In the genomic region with DNA sequence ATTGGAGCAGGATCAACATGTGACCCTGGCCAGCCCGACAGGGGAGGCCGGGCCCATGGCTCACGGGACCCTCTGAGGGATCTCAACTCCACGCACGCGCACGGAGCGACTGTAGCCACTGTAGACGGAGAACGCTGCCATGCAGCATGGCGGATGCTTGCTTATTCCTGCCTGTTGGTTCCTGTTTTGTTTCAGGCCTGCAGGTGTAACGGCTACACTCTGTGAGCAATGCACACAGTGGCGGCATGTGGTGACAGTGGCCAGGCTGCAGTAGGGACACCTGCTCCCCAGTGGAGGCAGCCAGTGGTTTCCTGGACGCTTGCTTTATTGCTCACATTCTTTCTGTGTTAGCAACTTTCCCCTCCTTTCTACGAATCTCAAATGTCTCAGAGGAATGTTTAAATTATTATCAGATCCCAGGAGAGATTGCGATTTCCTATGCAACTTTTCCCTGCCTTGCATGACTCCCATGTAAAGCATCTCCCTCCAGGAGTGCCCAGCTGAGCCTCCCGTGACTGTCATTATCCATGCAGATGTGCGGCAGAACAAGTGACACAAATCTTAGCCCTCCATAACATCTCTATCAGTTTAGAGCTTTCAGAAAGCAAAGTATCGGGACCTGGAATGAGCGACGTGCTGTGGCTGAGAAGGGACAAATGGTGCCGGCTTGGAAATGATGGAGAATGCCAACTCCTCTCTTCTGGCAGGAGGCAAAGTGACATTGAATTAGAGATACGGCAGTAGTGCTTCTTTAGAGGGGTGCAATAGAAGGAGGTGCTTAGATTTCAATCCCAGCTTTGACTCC, we compare ENCODE assay signal across 15 cellular contexts.
A peak's percentile ranks its signal among the peaks of the same experiment; 100 is the strongest.
DNase-seq lines count a peak whose midpoint lies in the region; ATAC-seq and TF ChIP-seq lines count a peak whose summit lies in the region.
"Had no signal": no experiment of that assay in that cellular context is flagged by ENCODE, and none has a peak within 500 bp of the region (broad histone marks: within the 10 kb centered on the region; RNA-seq: fewer than 3 reads in every experiment).

No MANE protein-coding gene starts in this region.

- peaks cover 6% of the 10 kb centered on the region for H3K27me3 Mint-ChIP-seq in type B pancreatic cell

- ATAC-seq in RWPE2 (ENCODE audit: low read depth) = peak; percentile 53
- ATAC-seq: stimulated activated naive CD8-positive, alpha-beta T cell treated with anti-CD3 and anti-CD28 coated beads, Interleukin-15, amount 100 ng/mL, for 72 hours had no signal

- H3K9me3 ChIP-seq in RWPE2 (ENCODE audit: severe bottlenecking) = no peaks in the 10 kb centered on the region

- H3K4me1 Mint-ChIP-seq in type B pancreatic cell (ENCODE audit: unreplicated experiment) = peaks cover 8% of the 10 kb centered on the region
- H3K4me1 Mint-ChIP-seq: immature natural killer cell; stimulated activated naive CD8-positive, alpha-beta T cell treated with anti-CD3 and anti-CD28 coated beads, Interleukin-15, amount 100 ng/mL, for 72 hours had no signal

- H3K36me3 Mint-ChIP-seq in type B pancreatic cell = no peaks in the 10 kb centered on the region
- H3K36me3 Mint-ChIP-seq: activated naive CD8-positive, alpha-beta T cell; immature natural killer cell had no signal

- DNase-seq in GM03348 (ENCODE audit: low spot score) (peak; percentile 68), RWPE2 (ENCODE audit: low spot score) (no peak), fibroblast of villous mesenchyme (ENCODE audit: low read depth) (peak; percentile 87), type B pancreatic cell (ENCODE audit: extremely low spot score, unreplicated experiment) (peak; percentile 32), T-helper 1 cell (no peak)
- DNase-seq in activated CD4-positive, CD25-positive, alpha-beta regulatory T cell treated with anti-CD3 and anti-CD28 coated beads, Interleukin-2, amount 50 U/mL, for 72 hours = no peak
- no peak for DNase-seq in stimulated activated CD4-positive, alpha-beta T cell treated with anti-CD3 and anti-CD28 coated beads, Interleukin-15, amount 100 ng/mL, for 24 hours
- DNase-seq: immature natural killer cell; KG1; NCI-H187 treated with DMSO at 0.1 percent for 48 hours; NCI-H748 treated with DMSO at 0.1 percent for 48 hours; right cardiac atrium; SIG-M5; stimulated activated naive CD8-positive, alpha-beta T cell treated with anti-CD3 and anti-CD28 coated beads, Interleukin-15, amount 100 ng/mL, for 72 hours had no signal

- H3K27ac Mint-ChIP-seq in type B pancreatic cell = no peak overlapping the region
- H3K27ac Mint-ChIP-seq: activated naive CD8-positive, alpha-beta T cell; immature natural killer cell had no signal

- no peak overlapping the region for H3K4me3 Mint-ChIP-seq in type B pancreatic cell
- H3K4me3 Mint-ChIP-seq: activated naive CD8-positive, alpha-beta T cell; immature natural killer cell; stimulated activated naive CD8-positive, alpha-beta T cell treated with anti-CD3 and anti-CD28 coated beads, Interleukin-15, amount 100 ng/mL, for 72 hours had no signal

- H3K4me3 ChIP-seq in RWPE2 (ENCODE audit: severe bottlenecking) = no peak overlapping the region
- no peak overlapping the region for H3K4me3 ChIP-seq in fibroblast of villous mesenchyme (ENCODE audit: low read depth, low read length)

- no peaks in the 10 kb centered on the region for H3K27me3 ChIP-seq in RWPE2 (ENCODE audit: insufficient read depth, poor library complexity, severe bottlenecking)

- H3K36me3 ChIP-seq in RWPE2 (ENCODE audit: low read depth) = no peaks in the 10 kb centered on the region

- H3K9me3 Mint-ChIP-seq in type B pancreatic cell = no peaks in the 10 kb centered on the region
- H3K9me3 Mint-ChIP-seq: immature natural killer cell; stimulated activated naive CD8-positive, alpha-beta T cell treated with anti-CD3 and anti-CD28 coated beads, Interleukin-15, amount 100 ng/mL, for 72 hours had no signal

- TF ChIP-seq CTCF in RWPE2 (IDR thresholded peaks at IDR 0.05; ENCODE audit: poor library complexity, severe bottlenecking) (no peak), fibroblast of villous mesenchyme (IDR thresholded peaks at IDR 0.05; ENCODE audit: insufficient read depth, low read depth, low read length) (no peak), type B pancreatic cell (conservative IDR thresholded peaks at IDR 0.05) (no peak)

- no peak overlapping the region for H3K27ac ChIP-seq in RWPE2 (ENCODE audit: poor library complexity, severe bottlenecking)

- no peaks in the 10 kb centered on the region for H3K4me1 ChIP-seq in RWPE2 (ENCODE audit: insufficient read depth, poor library complexity, severe bottlenecking)

Comparison
In these comparisons a context has a peak if more than half of its experiments do, and no peak if none do; other contexts are left out.
1. DNase-seq: peak in GM03348 (single experiment), fibroblast of villous mesenchyme (single experiment) and type B pancreatic cell (single experiment); none in RWPE2 (single experiment), T-helper 1 cell (0 of 5), activated CD4-positive, CD25-positive, alpha-beta regulatory T cell treated with anti-CD3 and anti-CD28 coated beads, Interleukin-2, amount 50 U/mL, for 72 hours (single experiment) and stimulated activated CD4-positive, alpha-beta T cell treated with anti-CD3 and anti-CD28 coated beads, Interleukin-15, amount 100 ng/mL, for 24 hours (single experiment).